ENCODE assay signal across 8 cellular contexts in genomic region chr2:43482974-43483373, GRCh38.
DNase-seq lines count a peak whose midpoint lies in the region; ATAC-seq lines count a peak whose summit lies in the region.

No MANE protein-coding gene starts in this region.

- H3K36me3 ChIP-seq in adipocyte (ENCODE audit: control insufficient read depth, insufficient read depth, low read length, severe bottlenecking) (peaks cover 4% of the 10 kb centered on the region), mucosa of rectum (ENCODE audit: control insufficient read depth in 2 of 2, insufficient read depth in 2 of 2, low read length in 2 of 2) (peaks cover 0 to 4% of the 10 kb centered on the region in 2 donors), H7 (replicated peaks; ENCODE audit: control insufficient read depth, insufficient read depth, low read length) (no peaks in the 10 kb centered on the region)

- no peak overlapping the region for H3K4me3 ChIP-seq in adipocyte (ENCODE audit: low read length)
- H3K4me3 ChIP-seq in mucosa of rectum (ENCODE audit: low read length in 2 of 2) = no peak overlapping the region
- no peak overlapping the region for H3K4me3 ChIP-seq in H7 (ENCODE audit: insufficient read depth, low read depth, low read length)

- peak overlapping the region; percentile 75 for H3K9ac ChIP-seq in adipocyte (ENCODE audit: low read length)
- H3K9ac ChIP-seq in mucosa of rectum (ENCODE audit: low read depth in 1 of 2, low read length in 2 of 2) = peak overlapping the region in 1 of 2 donors; percentile 24

- ATAC-seq in HG02610 (IDR thresholded peaks at IDR 0.05; ENCODE audit: unreplicated experiment) = peak; percentile 68
- ATAC-seq in GM19395 (IDR thresholded peaks at IDR 0.05; ENCODE audit: unreplicated experiment) = no peak

- H3K27me3 ChIP-seq in adipocyte (replicated peaks; ENCODE audit: control insufficient read depth, insufficient read depth, low read length) = no peaks in the 10 kb centered on the region
- no peaks in the 10 kb centered on the region for H3K27me3 ChIP-seq in mucosa of rectum (ENCODE audit: control insufficient read depth in 2 of 2, insufficient read depth in 2 of 2, low read length in 2 of 2)
- H3K27me3 ChIP-seq in H7 (ENCODE audit: control insufficient read depth, insufficient read depth, low read length) = no peaks in the 10 kb centered on the region

- H3K27ac ChIP-seq in mucosa of rectum (ENCODE audit: low read depth in 2 of 2, low read length in 2 of 2) = peak overlapping the region; percentile 57 to 65

- peaks cover 57% of the 10 kb centered on the region for H3K4me1 ChIP-seq in adipocyte (ENCODE audit: control insufficient read depth, insufficient read depth, low read length)
- H3K4me1 ChIP-seq in mucosa of rectum (ENCODE audit: control insufficient read depth in 2 of 2, insufficient read depth in 2 of 2, low read length in 2 of 2) = peaks cover 4 to 5% of the 10 kb centered on the region in 2 donors

- DNase-seq in Daoy (ENCODE audit: low read depth) = peak; percentile 52
- no peak for DNase-seq in adipocyte (ENCODE audit: low read depth)
- no peak for DNase-seq in H7
- no peak for DNase-seq in NCI-H2029 treated with DMSO at 0.1 percent for 48 hours (lab: John Stamatoyannopoulos, UW)
- no peak for DNase-seq in C1 segment of cervical spinal cord (lab: John Stamatoyannopoulos, UW)

- H3K9me3 ChIP-seq in adipocyte (ENCODE audit: control insufficient read depth, low read length) (no peaks in the 10 kb centered on the region), mucosa of rectum (ENCODE audit: control insufficient read depth in 2 of 2, low read length in 2 of 2) (no peaks in the 10 kb centered on the region)
